ENCODE assay signal across 10 cellular contexts in genomic region chr4:78774395-78774794, GRCh38. TPM values are rescaled to one million over a fixed set of nuclear protein-coding genes. Genes with fewer than 3 reads are reported as not detected.
A peak's percentile ranks its signal among the peaks of the same experiment; 100 is the strongest.
DNase-seq lines count a peak whose midpoint lies in the region; ATAC-seq and TF ChIP-seq lines count a peak whose summit lies in the region.
"Had no signal": no experiment of that assay in that cellular context is flagged by ENCODE, and none has a peak within 500 bp of the region (broad histone marks: within the 10 kb centered on the region; RNA-seq: fewer than 3 reads in every experiment).

No MANE protein-coding gene starts in this region.

- H3K9me3 Mint-ChIP-seq in activated CD8-positive, alpha-beta T cell treated with anti-CD3 and anti-CD28 coated beads for 36 hours, result no peaks in the 10 kb centered on the region
- no peaks in the 10 kb centered on the region for H3K9me3 Mint-ChIP-seq in activated CD8-positive, alpha-beta T cell treated with anti-CD3 and anti-CD28 coated beads, Interleukin-2, amount 10 ng/mL, durations not matched to agents 7 days and 5 days (ENCODE audit: insufficient read depth)
- no peaks in the 10 kb centered on the region for H3K9me3 Mint-ChIP-seq in brain

- ATAC-seq in activated CD8-positive, alpha-beta T cell treated with anti-CD3 and anti-CD28 coated beads for 36 hours, result no peak
- ATAC-seq in activated CD8-positive, alpha-beta T cell treated with anti-CD3 and anti-CD28 coated beads, Interleukin-2, amount 10 ng/mL, durations not matched to agents 7 days and 5 days, result no peak
- no peak for ATAC-seq in HG03571 (IDR thresholded peaks at IDR 0.05; ENCODE audit: unreplicated experiment)
- no peak for ATAC-seq in GM21447 (IDR thresholded peaks at IDR 0.05; ENCODE audit: unreplicated experiment)

- TF ChIP-seq CTCF in activated CD8-positive, alpha-beta T cell treated with anti-CD3 and anti-CD28 coated beads for 36 hours (IDR thresholded peaks at IDR 0.05), result no peak
- no peak for TF ChIP-seq CTCF in MM.1S (IDR thresholded peaks at IDR 0.05; ENCODE audit: low read length)
- no peak for TF ChIP-seq CTCF in brain (conservative IDR thresholded peaks at IDR 0.05)
- no peak for TF ChIP-seq CTCF in smooth muscle cell (IDR thresholded peaks at IDR 0.05; ENCODE audit: borderline replicate concordance, insufficient read depth, poor library complexity, severe bottlenecking)

- H3K9me2 ChIP-seq in MM.1S (replicated peaks; ENCODE audit: insufficient read depth, low read length), result no peaks in the 10 kb centered on the region

- H3K4me2 ChIP-seq in MM.1S (ENCODE audit: low read depth, low read length) (peak overlapping the region; percentile 90), smooth muscle cell (peak overlapping the region; percentile 90)

- 50% methylated on average over 2 of the region's 2 CpGs for WGBS in smooth muscle cell (ENCODE audit: low lambda C conversion rate)

- H3K4me1 Mint-ChIP-seq in activated CD8-positive, alpha-beta T cell treated with anti-CD3 and anti-CD28 coated beads for 36 hours (ENCODE audit: low read depth), result peaks cover 36% of the 10 kb centered on the region
- H3K4me1 Mint-ChIP-seq in activated CD8-positive, alpha-beta T cell treated with anti-CD3 and anti-CD28 coated beads, Interleukin-2, amount 10 ng/mL, durations not matched to agents 7 days and 5 days (ENCODE audit: low read depth), result peaks cover 32% of the 10 kb centered on the region
- H3K4me1 Mint-ChIP-seq in brain, result peaks cover 11% of the 10 kb centered on the region

- intact Hi-C loops in activated CD8-positive, alpha-beta T cell treated with anti-CD3 and anti-CD28 coated beads for 36 hours (cut with micrococcal nuclease), result loop anchor here (10.0 kb wide), 1 partner anchor 90 kb away; no protein-coding TSS in a partner anchor

- H4K20me1 ChIP-seq in MM.1S (ENCODE audit: insufficient read depth, low read length) (no peaks in the 10 kb centered on the region), smooth muscle cell (ENCODE audit: low read depth) (peaks cover 24% of the 10 kb centered on the region)

- H3K27me3 Mint-ChIP-seq in activated CD8-positive, alpha-beta T cell treated with anti-CD3 and anti-CD28 coated beads for 36 hours, result no peaks in the 10 kb centered on the region
- no peaks in the 10 kb centered on the region for H3K27me3 Mint-ChIP-seq in activated CD8-positive, alpha-beta T cell treated with anti-CD3 and anti-CD28 coated beads, Interleukin-2, amount 10 ng/mL, durations not matched to agents 7 days and 5 days (ENCODE audit: low read depth)
- peaks cover 4% of the 10 kb centered on the region for H3K27me3 Mint-ChIP-seq in brain

- H3F3A ChIP-seq in MM.1S (ENCODE audit: insufficient read depth, low read length) (0 out of 2 replicates have a peak, but pooled peaks cover 4% of the 10 kb centered on the region), smooth muscle cell (ENCODE audit: low read depth) (no peaks in the 10 kb centered on the region)

- DNase-seq in activated CD8-positive, alpha-beta T cell treated with anti-CD3 and anti-CD28 coated beads for 36 hours, result peak; percentile 29
- DNase-seq in activated CD8-positive, alpha-beta T cell treated with anti-CD3 and anti-CD28 coated beads, Interleukin-2, amount 10 ng/mL, durations not matched to agents 7 days and 5 days, result no peak
- peak; percentile 50 for DNase-seq in MM.1S
- no peak for DNase-seq in smooth muscle cell (lab: John Stamatoyannopoulos, UW; ENCODE audit: unreplicated experiment)
- DNase-seq in NCI-H345 (lab: John Stamatoyannopoulos, UW), result no peak
- DNase-seq: activated naive CD4-positive, alpha-beta T cell treated with anti-CD3 and anti-CD28 coated beads, Interleukin-2, amount 50 U/mL, for 16 hours; NCI-H748 treated with DMSO at 0.1 percent for 48 hours had no signal

- H2AFZ ChIP-seq in MM.1S (ENCODE audit: low read length) (no peak overlapping the region), smooth muscle cell (ENCODE audit: low read depth) (no peak overlapping the region)

- no peaks in the 10 kb centered on the region for H3K27me3 ChIP-seq in MM.1S (replicated peaks; ENCODE audit: insufficient read depth, low read length)
- no peaks in the 10 kb centered on the region for H3K27me3 ChIP-seq in smooth muscle cell (ENCODE audit: low read depth)

- H3K4me3 ChIP-seq in MM.1S (ENCODE audit: low read length) (no peak overlapping the region), smooth muscle cell (peak overlapping the region; percentile 64)

- H3K27ac Mint-ChIP-seq in activated CD8-positive, alpha-beta T cell treated with anti-CD3 and anti-CD28 coated beads for 36 hours, result peak overlapping the region; percentile 57
- H3K27ac Mint-ChIP-seq in activated CD8-positive, alpha-beta T cell treated with anti-CD3 and anti-CD28 coated beads, Interleukin-2, amount 10 ng/mL, durations not matched to agents 7 days and 5 days, result no peak overlapping the region
- peak overlapping the region in 4 of 5 experiments; percentile 21 to 100 (median 99) for H3K27ac Mint-ChIP-seq in brain

- POLR2A ChIA-PET in activated CD8-positive, alpha-beta T cell treated with anti-CD3 and anti-CD28 coated beads for 36 hours (lab: Charles Lee), result no interaction called here
- POLR2A ChIA-PET in activated CD8-positive, alpha-beta T cell treated with anti-CD3 and anti-CD28 coated beads, Interleukin-2, amount 10 ng/mL, durations not matched to agents 7 days and 5 days (lab: Charles Lee), result no interaction called here

- H3K9ac ChIP-seq in MM.1S (ENCODE audit: low read length) (no peak overlapping the region), smooth muscle cell (ENCODE audit: low read depth) (no peak overlapping the region)

- no peaks in the 10 kb centered on the region for H3K9me3 ChIP-seq in MM.1S (replicated peaks; ENCODE audit: insufficient read depth, low read length)
- H3K9me3 ChIP-seq in smooth muscle cell (replicated peaks; ENCODE audit: low read depth), result no peaks in the 10 kb centered on the region

- H3K36me3 Mint-ChIP-seq in activated CD8-positive, alpha-beta T cell treated with anti-CD3 and anti-CD28 coated beads for 36 hours (ENCODE audit: low read depth), result no peaks in the 10 kb centered on the region
- H3K36me3 Mint-ChIP-seq in activated CD8-positive, alpha-beta T cell treated with anti-CD3 and anti-CD28 coated beads, Interleukin-2, amount 10 ng/mL, durations not matched to agents 7 days and 5 days (ENCODE audit: low read depth), result no peaks in the 10 kb centered on the region
- H3K36me3 Mint-ChIP-seq in brain, result no peaks in the 10 kb centered on the region

- H3K36me3 ChIP-seq in MM.1S (replicated peaks; ENCODE audit: insufficient read depth, low read length) (no peaks in the 10 kb centered on the region), smooth muscle cell (ENCODE audit: low read depth) (no peaks in the 10 kb centered on the region)

- H3K27ac ChIP-seq in MM.1S (ENCODE audit: low read length) (peak overlapping the region; percentile 71; the same call in 1 of the 2 replicates), smooth muscle cell (ENCODE audit: low read depth) (peak overlapping the region; percentile 96)

- peak overlapping the region; percentile 85 for H3K4me3 Mint-ChIP-seq in activated CD8-positive, alpha-beta T cell treated with anti-CD3 and anti-CD28 coated beads for 36 hours
- no peak overlapping the region for H3K4me3 Mint-ChIP-seq in activated CD8-positive, alpha-beta T cell treated with anti-CD3 and anti-CD28 coated beads, Interleukin-2, amount 10 ng/mL, durations not matched to agents 7 days and 5 days
- peak overlapping the region; percentile 91 to 98 (median 94) for H3K4me3 Mint-ChIP-seq in brain

- CTCF ChIA-PET in activated CD8-positive, alpha-beta T cell treated with anti-CD3 and anti-CD28 coated beads for 36 hours (lab: Charles Lee), result interaction anchor here (1.0 to 1.6 kb wide), 2 partner anchors 79 to 129 kb away, joined by 3 to 5 read pairs; no protein-coding TSS in a partner anchor
- CTCF ChIA-PET in activated CD8-positive, alpha-beta T cell treated with anti-CD3 and anti-CD28 coated beads, Interleukin-2, amount 10 ng/mL, durations not matched to agents 7 days and 5 days (lab: Charles Lee), result interaction anchor here (0.7 kb wide), 1 partner anchor 122 kb away, joined by 3 read pairs; no protein-coding TSS in a partner anchor

- H3K4me1 ChIP-seq in MM.1S (ENCODE audit: low read length), result peaks cover 19% of the 10 kb centered on the region
- H3K4me1 ChIP-seq in smooth muscle cell (ENCODE audit: low read depth), result peaks cover 28% of the 10 kb centered on the region

- peaks cover 28% of the 10 kb centered on the region for H3K79me2 ChIP-seq in MM.1S (ENCODE audit: low read length)
- peaks cover 26% of the 10 kb centered on the region for H3K79me2 ChIP-seq in smooth muscle cell (ENCODE audit: low read depth)

RNA-seq across cellular contexts. Expression of gene BMP2K, which starts 1.8 kb away (rescaled TPM):
- total RNA-seq in activated CD8-positive, alpha-beta T cell treated with anti-CD3 and anti-CD28 coated beads for 36 hours, result 10 to 100 TPM; 10.3 to 12.4 TPM
- 10 to 100 TPM; 27.2 to 28.8 TPM for total RNA-seq in activated CD8-positive, alpha-beta T cell treated with anti-CD3 and anti-CD28 coated beads, Interleukin-2, amount 10 ng/mL, durations not matched to agents 7 days and 5 days
- 4.4 TPM for polyA plus RNA-seq in brain (ENCODE audit: insufficient read depth, low read depth, low replicate concordance)
- total RNA-seq in smooth muscle cell, result 29.4 and 32.0 TPM in 2 replicates
- 3.9 and 11.9 TPM in 2 replicates for polyA plus RNA-seq in smooth muscle cell

Comparison
In these comparisons a context has a peak if more than half of its experiments do, and no peak if none do; other contexts are left out.
1. DNase-seq: peak in activated CD8-positive, alpha-beta T cell treated with anti-CD3 and anti-CD28 coated beads for 36 hours (single experiment) and MM.1S (single experiment); none in activated CD8-positive, alpha-beta T cell treated with anti-CD3 and anti-CD28 coated beads, Interleukin-2, amount 10 ng/mL, durations not matched to agents 7 days and 5 days (single experiment), smooth muscle cell (single experiment) and NCI-H345 (single experiment).